22 cellular contexts compared by ENCODE assay signal in genomic region chr7:95097851-95098250, GRCh38.
A peak's percentile ranks its signal among the peaks of the same experiment; 100 is the strongest.
DNase-seq lines count a peak whose midpoint lies in the region; ATAC-seq, FAIRE-seq and TF ChIP-seq lines count a peak whose summit lies in the region.
"Had no signal": no experiment of that assay in that cellular context is flagged by ENCODE, and none has a peak within 500 bp of the region (broad histone marks: within the 10 kb centered on the region; RNA-seq: fewer than 3 reads in every experiment).

No MANE protein-coding gene starts in this region.

- no peaks in the 10 kb centered on the region for H3K27me3 ChIP-seq in K562 (ENCODE audit: control insufficient read depth in 2 of 2, insufficient read depth in 2 of 2, low read length in 2 of 2)
- H3K27me3 ChIP-seq: BLaER1 treated with 17β-estradiol and CSF1 and Interleukin-3, amounts not matched to agents 10 nM and 100 nM had no signal

- TF ChIP-seq EP300 in K562 (IDR thresholded peaks at IDR 0.05; ENCODE audit: low read length) = no peak

- H3K27me3 Mint-ChIP-seq in Calu3 (ENCODE audit: unreplicated experiment) = no peaks in the 10 kb centered on the region
- no peaks in the 10 kb centered on the region for H3K27me3 Mint-ChIP-seq in type B pancreatic cell
- H3K27me3 Mint-ChIP-seq: B cell; CD4-positive, alpha-beta T cell had no signal

- no peak overlapping the region for H3K4me2 ChIP-seq in K562 (ENCODE audit: insufficient read depth, low read length)
- H3K4me2 ChIP-seq: A549; BLaER1 treated with 17β-estradiol and CSF1 and Interleukin-3, amounts not matched to agents 10 nM and 100 nM had no signal

- H3K36me3 ChIP-seq in K562 (ENCODE audit: control insufficient read depth, insufficient read depth, low read length) = no peaks in the 10 kb centered on the region
- H3K36me3 ChIP-seq: BLaER1 treated with 17β-estradiol and CSF1 and Interleukin-3, amounts not matched to agents 10 nM and 100 nM had no signal

- POLR2A ChIA-PET in K562 (lab: Yijun Ruan, JAX) = no interaction called here

- FAIRE-seq in K562 (lab: Jason Lieb, UNC) = no peak
- FAIRE-seq: A549, GM12891, GM19239 had no signal

- BruUV-seq in Calu3 (replicated peaks; lab: Mats Ljungman, UMichigan) (no TSS peak), K562 (replicated peaks; lab: Mats Ljungman, UMichigan) (no TSS peak)

- H3K9me3 Mint-ChIP-seq in Calu3 (ENCODE audit: low read depth, unreplicated experiment) (peaks cover 3% of the 10 kb centered on the region), type B pancreatic cell (peaks cover 7% of the 10 kb centered on the region)
- H3K9me3 Mint-ChIP-seq: CD4-positive, alpha-beta T cell; CD8-positive, alpha-beta T cell had no signal

- TF ChIP-seq POLR2A in K562 (conservative IDR thresholded peaks at IDR 0.05) = no peak

- no peak overlapping the region for H3K4me3 Mint-ChIP-seq in Calu3 (ENCODE audit: low read depth, unreplicated experiment)
- H3K4me3 Mint-ChIP-seq in type B pancreatic cell = no peak overlapping the region
- H3K4me3 Mint-ChIP-seq: B cell; CD4-positive, alpha-beta T cell; CD8-positive, alpha-beta T cell had no signal

- no peaks in the 10 kb centered on the region for H4K20me1 ChIP-seq in K562 (replicated peaks; ENCODE audit: control insufficient read depth, insufficient read depth, low read length)
- H4K20me1 ChIP-seq: BLaER1 treated with 17β-estradiol and CSF1 and Interleukin-3, amounts not matched to agents 10 nM and 100 nM had no signal

- in situ Hi-C loops in K562 (cut with MboI) = no loop called here

- no peaks in the 10 kb centered on the region for H3K9me3 ChIP-seq in K562 (replicated peaks; ENCODE audit: control insufficient read depth, insufficient read depth, low read depth, low read length)
- H3K9me3 ChIP-seq: A549; BLaER1 treated with 17β-estradiol and CSF1 and Interleukin-3, amounts not matched to agents 10 nM and 100 nM; Caco-2 had no signal

- no peak for ATAC-seq in K562
- ATAC-seq: A549; CD8-positive, alpha-beta T cell had no signal

- DNase-seq in Calu3 (no peak), K562 (ENCODE audit: extremely low read depth in 1 of 4, low spot score in 3 of 4) (no peak), type B pancreatic cell (ENCODE audit: extremely low spot score, unreplicated experiment) (no peak), NCI-H146 treated with DMSO at 0.1 percent for 48 hours (lab: John Stamatoyannopoulos, UW; ENCODE audit: unreplicated experiment) (no peak), RKO (ENCODE audit: low spot score) (no peak)
- DNase-seq: AML-193; Caco-2; CD4-positive, alpha-beta T cell; CD8-positive, alpha-beta T cell; DMS 273 treated with DMSO at 0.1 percent for 48 hours; DMS153; DMS79; DND-41; EL; GDM1 had no signal

- TF ChIP-seq RAD21 in K562 (CRISPR knock-in tag; conservative IDR thresholded peaks at IDR 0.05 in 1 of 2, IDR thresholded peaks at IDR 0.05 in 1 of 2) = no peak

- H3K4me3 ChIP-seq in K562 = no peak overlapping the region
- H3K4me3 ChIP-seq: A549; BLaER1 treated with 17β-estradiol and CSF1 and Interleukin-3, amounts not matched to agents 10 nM and 100 nM had no signal

- no peaks in the 10 kb centered on the region for H3K4me1 ChIP-seq in K562 (replicated peaks in 1 of 2; ENCODE audit: control insufficient read depth in 2 of 2, insufficient read depth in 2 of 2, low read length in 2 of 2)

- H2AFZ ChIP-seq in K562 (ENCODE audit: low read depth, low read length) = no peak overlapping the region

- H3K79me2 ChIP-seq in K562 (ENCODE audit: control insufficient read depth, insufficient read depth, low read length) = no peaks in the 10 kb centered on the region

- intact Hi-C loops in Calu3 (cut with micrococcal nuclease; ENCODE audit: unreplicated experiment) (no loop called here), K562 (cut with micrococcal nuclease) (no loop called here)

- no peak overlapping the region for H3K27ac ChIP-seq in K562 (ENCODE audit: extremely low read depth, low read depth, low read length)
- H3K27ac ChIP-seq: 22Rv1; A549; BLaER1 treated with 17β-estradiol and CSF1 and Interleukin-3, amounts not matched to agents 10 nM and 100 nM; C4-2B had no signal

- 0% methylated on average over 2 of the region's 2 CpGs for whole genome bisulfite sequencing in K562 (ENCODE audit: insufficient coverage, low coverage, missing lambda C conversion rate)

- no peaks in the 10 kb centered on the region for H3K9me1 ChIP-seq in K562 (ENCODE audit: control insufficient read depth, insufficient read depth, low read length)

- no peak for TF ChIP-seq CTCF in Calu3 (IDR thresholded peaks at IDR 0.05; ENCODE audit: unreplicated experiment)
- no peak for TF ChIP-seq CTCF in K562 (IDR thresholded peaks at IDR 0.05 in 2 of 3, conservative IDR thresholded peaks at IDR 0.05 in 1 of 3; ENCODE audit: insufficient read depth in 2 of 3, low read depth in 1 of 3, low read length in 3 of 3)
- TF ChIP-seq CTCF in type B pancreatic cell (conservative IDR thresholded peaks at IDR 0.05) = no peak

- H3K27ac Mint-ChIP-seq in Calu3 (ENCODE audit: unreplicated experiment) (peak overlapping the region; percentile 23), type B pancreatic cell (peak overlapping the region; percentile 85)
- H3K27ac Mint-ChIP-seq: B cell; CD4-positive, alpha-beta T cell; CD8-positive, alpha-beta T cell had no signal

- H3K9ac ChIP-seq in K562 (ENCODE audit: insufficient read depth in 1 of 2, low read depth in 2 of 2, low read length in 2 of 2) = no peak overlapping the region
- H3K9ac ChIP-seq: BLaER1 treated with 17β-estradiol and CSF1 and Interleukin-3, amounts not matched to agents 10 nM and 100 nM had no signal

- H3K36me3 Mint-ChIP-seq in Calu3 (ENCODE audit: insufficient read depth, unreplicated experiment) = no peaks in the 10 kb centered on the region
- peaks cover 12% of the 10 kb centered on the region for H3K36me3 Mint-ChIP-seq in type B pancreatic cell
- H3K36me3 Mint-ChIP-seq: CD8-positive, alpha-beta T cell had no signal

- peaks cover 10% of the 10 kb centered on the region for H3K4me1 Mint-ChIP-seq in Calu3 (ENCODE audit: low read depth, unreplicated experiment)
- peaks cover 37% of the 10 kb centered on the region for H3K4me1 Mint-ChIP-seq in type B pancreatic cell (ENCODE audit: unreplicated experiment)

- CTCF ChIA-PET in Calu3 (lab: Charles Lee) = no interaction called here
- CTCF ChIA-PET in K562 (lab: Yijun Ruan, JAX; ENCODE audit: low intra/inter-chr PET ratio) = no interaction called here

TF ChIP-seq in K562, 482 proteins besides CTCF, POLR2A, EP300 and RAD21:
- TF ChIP-seq NFIC (IDR thresholded peaks at IDR 0.05) = no peak
- no peak for TF ChIP-seq TAF7 (tag; IDR thresholded peaks at IDR 0.05)
- TF ChIP-seq ZNF134 (CRISPR knock-in tag; conservative IDR thresholded peaks at IDR 0.05) = peak; percentile 68; the same call in 1 of the 2 replicates
TF ChIP-seq in K562: peak in this region for 1.
